In genomic region chr1:24186711-24186992, GRCh38 we compare ENCODE assay signal across 8 cellular contexts. TPM values are rescaled to one million over a fixed set of nuclear protein-coding genes. Genes with fewer than 3 reads are reported as not detected.
DNase-seq lines count a peak whose midpoint lies in the region; ATAC-seq and TF ChIP-seq lines count a peak whose summit lies in the region.

No MANE protein-coding gene starts in this region.

- peak overlapping the region; percentile 78 for H3K4me3 Mint-ChIP-seq in T-helper 1 cell treated with Interleukin-12 subunit alpha and Interleukin-12 subunit beta and Interleukin-4 antibody, amounts not matched to agents 30 μg/mL and 1 μg/mL, for 36 hours

- peaks cover 31% of the 10 kb centered on the region for H3K4me1 Mint-ChIP-seq in T-helper 1 cell treated with Interleukin-12 subunit alpha and Interleukin-12 subunit beta and Interleukin-4 antibody, amounts not matched to agents 30 μg/mL and 1 μg/mL, for 36 hours (ENCODE audit: low read depth)

- H3K27ac ChIP-seq in ascending aorta (no peak overlapping the region), left lung (no peak overlapping the region), subcutaneous abdominal adipose tissue (ENCODE audit: low read depth, low read length) (no peak overlapping the region)

- no peak for ATAC-seq in left lung
- ATAC-seq in GM18909 (IDR thresholded peaks at IDR 0.05; ENCODE audit: poor library complexity, unreplicated experiment): no peak

- no peak for DNase-seq in T-helper 1 cell
- DNase-seq in ascending aorta (ENCODE audit: low spot score in 2 of 2): no peak
- DNase-seq in left lung: no peak
- DNase-seq in NCI-H748 (lab: John Stamatoyannopoulos, UW; ENCODE audit: unreplicated experiment): no peak
- no peak for DNase-seq in NCI-H1048 (lab: John Stamatoyannopoulos, UW)

- H3K27ac Mint-ChIP-seq in T-helper 1 cell treated with Interleukin-12 subunit alpha and Interleukin-12 subunit beta and Interleukin-4 antibody, amounts not matched to agents 30 μg/mL and 1 μg/mL, for 36 hours: no peak overlapping the region

- H3K4me3 ChIP-seq in ascending aorta (peak overlapping the region; percentile 57 to 69), left lung (peak overlapping the region; percentile 40 to 41), subcutaneous abdominal adipose tissue (ENCODE audit: low read depth in 1 of 5, low read length in 5 of 5) (peak overlapping the region in 3 of 5 donors; percentile 22 to 59 (median 57))

- intact Hi-C loops in ascending aorta (cut with DNase I) (no loop called here), left lung (cut with DNase I) (no loop called here)

- peaks cover 8% of the 10 kb centered on the region for H3K27me3 Mint-ChIP-seq in T-helper 1 cell treated with Interleukin-12 subunit alpha and Interleukin-12 subunit beta and Interleukin-4 antibody, amounts not matched to agents 30 μg/mL and 1 μg/mL, for 36 hours (ENCODE audit: low read depth)

- H3K36me3 ChIP-seq in ascending aorta: no peaks in the 10 kb centered on the region
- no peaks in the 10 kb centered on the region for H3K36me3 ChIP-seq in left lung
- H3K36me3 ChIP-seq in subcutaneous abdominal adipose tissue (ENCODE audit: control insufficient read depth in 5 of 5, insufficient read depth in 5 of 5, low read length in 5 of 5): no peaks in the 10 kb centered on the region

- peaks cover 1% of the 10 kb centered on the region for H3K36me3 Mint-ChIP-seq in T-helper 1 cell treated with Interleukin-12 subunit alpha and Interleukin-12 subunit beta and Interleukin-4 antibody, amounts not matched to agents 30 μg/mL and 1 μg/mL, for 36 hours (ENCODE audit: low read depth)

- TF ChIP-seq CTCF in ascending aorta (IDR thresholded peaks at IDR 0.05) (no peak), left lung (IDR thresholded peaks at IDR 0.05) (no peak)

- H3K9me3 Mint-ChIP-seq in T-helper 1 cell treated with Interleukin-12 subunit alpha and Interleukin-12 subunit beta and Interleukin-4 antibody, amounts not matched to agents 30 μg/mL and 1 μg/mL, for 36 hours: peaks cover 4% of the 10 kb centered on the region

- H3K27me3 ChIP-seq in ascending aorta (no peaks in the 10 kb centered on the region), left lung (peaks cover 0 to 43% of the 10 kb centered on the region in 2 donors), subcutaneous abdominal adipose tissue (ENCODE audit: control insufficient read depth in 5 of 5, insufficient read depth in 4 of 5, low read length in 5 of 5) (peaks cover 16 to 33% (median 17%) of the 10 kb centered on the region in 5 donors)

- H3K4me1 ChIP-seq in ascending aorta (peaks cover 6 to 8% of the 10 kb centered on the region in 2 donors), left lung (peaks cover 0 to 49% of the 10 kb centered on the region in 2 donors), subcutaneous abdominal adipose tissue (ENCODE audit: control insufficient read depth in 5 of 5, insufficient read depth in 5 of 5, low read length in 5 of 5) (peaks cover 0 to 23% (median 12%) of the 10 kb centered on the region in 5 donors)

- no peaks in the 10 kb centered on the region for H3K9me3 ChIP-seq in ascending aorta
- no peaks in the 10 kb centered on the region for H3K9me3 ChIP-seq in left lung
- no peaks in the 10 kb centered on the region for H3K9me3 ChIP-seq in subcutaneous abdominal adipose tissue (ENCODE audit: control insufficient read depth in 5 of 5, low read length in 5 of 5)

- H3K9ac ChIP-seq in subcutaneous abdominal adipose tissue (ENCODE audit: low read length in 5 of 5): peak overlapping the region in 1 of 5 donors; percentile 6

RNA-seq across cellular contexts. Expression of gene IFNLR1, which starts 0.4 kb away (rescaled TPM):
- total RNA-seq in ascending aorta (0.32 TPM), left lung (1 to 10 TPM; 4.1 to 5.9 TPM)

RNA-seq across cellular contexts. Expression of gene IL22RA1, which starts 43.7 kb away (rescaled TPM):
- total RNA-seq in ascending aorta (not detected), left lung (under 1 TPM; 0.26 to 0.37 TPM)
